ENCODE assay signal across 9 cellular contexts in genomic region chr10:78623577-78624215, GRCh38.
DNase-seq lines count a peak whose midpoint lies in the region; ATAC-seq and TF ChIP-seq lines count a peak whose summit lies in the region.
"Had no signal": no experiment of that assay in that cellular context is flagged by ENCODE, and none has a peak within 500 bp of the region (broad histone marks: within the 10 kb centered on the region; RNA-seq: fewer than 3 reads in every experiment).

No MANE protein-coding gene starts in this region.

- TF ChIP-seq RAD21 in HCT116 (IDR thresholded peaks at IDR 0.05; ENCODE audit: low read depth): no peak

- H3K79me2 ChIP-seq in HCT116 (ENCODE audit: insufficient read depth, low read length): no peaks in the 10 kb centered on the region

- H3K36me3 Mint-ChIP-seq in WTC11: no peaks in the 10 kb centered on the region

- intact Hi-C loops in HCT116 (cut with micrococcal nuclease): no loop called here
- intact Hi-C loops in esophagus muscularis mucosa (cut with DNase I): no loop called here

- TF ChIP-seq POLR2A in HCT116 (IDR thresholded peaks at IDR 0.05; ENCODE audit: borderline replicate concordance, extremely low read depth, insufficient read depth, insufficient read length): no peak
- no peak for TF ChIP-seq POLR2A in esophagus muscularis mucosa (IDR thresholded peaks at IDR 0.05; ENCODE audit: low read depth)

- CTCF ChIA-PET in HCT116 (lab: Charles Lee) (no interaction called here), WTC11 (lab: Charles Lee) (interaction anchor here (0.7 to 1.5 kb wide), 2 partner anchors 18 to 34 kb away, joined by 3 to 5 read pairs; no protein-coding TSS in a partner anchor)

- peak; percentile 84 for ATAC-seq in HCT116
- no peak for ATAC-seq in WTC11
- ATAC-seq in GM19035 (IDR thresholded peaks at IDR 0.05; ENCODE audit: unreplicated experiment): no peak
- ATAC-seq in HG02885 (IDR thresholded peaks at IDR 0.05; ENCODE audit: poor library complexity, unreplicated experiment): no peak

- peaks cover 16% of the 10 kb centered on the region for H3K4me1 Mint-ChIP-seq in WTC11

- H2AFZ ChIP-seq in HCT116 (ENCODE audit: low read depth, low read length, poor library complexity, severe bottlenecking): no peak overlapping the region

- peak overlapping the region; percentile 21 for H3K4me2 ChIP-seq in HCT116 (ENCODE audit: low read length)

- H3K9me3 ChIP-seq in HCT116 (ENCODE audit: control insufficient read depth in 1 of 2, insufficient read depth in 1 of 2, low read depth in 1 of 2, low read length in 2 of 2) (no peaks in the 10 kb centered on the region), WERI-Rb-1 (ENCODE audit: severe bottlenecking) (no peaks in the 10 kb centered on the region), esophagus muscularis mucosa (no peaks in the 10 kb centered on the region)

- no peak overlapping the region for H3K9ac ChIP-seq in HCT116 (ENCODE audit: low read length)

- WGBS in esophagus muscularis mucosa: 36% methylated on average over 4 of the region's 4 CpGs

- H3K9me3 Mint-ChIP-seq in WTC11: no peaks in the 10 kb centered on the region

- no peak for TF ChIP-seq EP300 in esophagus muscularis mucosa (IDR thresholded peaks at IDR 0.05)

- peaks cover 31% of the 10 kb centered on the region for H3K27me3 Mint-ChIP-seq in WTC11 (ENCODE audit: low read depth)

- RAD21 ChIA-PET in HCT116 (lab: Charles Lee; ENCODE audit: low non-redundant PET in 1 of 2, low total read pairs in 2 of 2, uncharacterized antibody in 2 of 2, unreplicated experiment in 2 of 2): no interaction called here

- H3K27me3 ChIP-seq in HCT116 (ENCODE audit: insufficient read depth, low read length) (no peaks in the 10 kb centered on the region), WERI-Rb-1 (ENCODE audit: insufficient read depth, low read depth, severe bottlenecking) (no peaks in the 10 kb centered on the region), esophagus muscularis mucosa (no peaks in the 10 kb centered on the region)

- H4K20me1 ChIP-seq in HCT116 (ENCODE audit: insufficient read depth): no peaks in the 10 kb centered on the region

- H3K27ac ChIP-seq in HCT116 (ENCODE audit: low read depth, low read length): no peak overlapping the region
- no peak overlapping the region for H3K27ac ChIP-seq in WERI-Rb-1
- peak overlapping the region in 2 of 4 donors; percentile 10 to 37 for H3K27ac ChIP-seq in esophagus muscularis mucosa (replicated peaks in 1 of 4)

- peaks cover 6 to 15% of the 10 kb centered on the region in 2 experiments; a peak in 2 of 4 replicates for H3K4me1 ChIP-seq in HCT116 (ENCODE audit: control insufficient read depth in 1 of 2, insufficient read depth in 2 of 2, low read length in 2 of 2)
- H3K4me1 ChIP-seq in esophagus muscularis mucosa: peaks cover 9 to 34% (median 15%) of the 10 kb centered on the region in 4 donors

- DNase-seq in AG09309 (ENCODE audit: low read depth): peak; percentile 55
- peak; percentile 36 for DNase-seq in HCT116 (ENCODE audit: low read depth, low spot score)
- DNase-seq in WTC11 (ENCODE audit: low spot score): no peak
- peak; percentile 57 for DNase-seq in islet precursor cell
- no peak for DNase-seq in WERI-Rb-1
- DNase-seq in esophagus muscularis mucosa (ENCODE audit: extremely low spot score): no peak
- DNase-seq: cerebellar nuclear complex had no signal

- H3K4me3 Mint-ChIP-seq in WTC11: no peak overlapping the region

- H3K4me3 ChIP-seq in AG09309 (ENCODE audit: control insufficient read depth, low read depth, low read length) (no peak overlapping the region), HCT116 (replicated peaks in 1 of 2; ENCODE audit: low read depth in 1 of 2, low read length in 2 of 2) (no peak overlapping the region), WERI-Rb-1 (ENCODE audit: low read depth, low read length) (no peak overlapping the region), esophagus muscularis mucosa (no peak overlapping the region)

- H3K27ac Mint-ChIP-seq in WTC11: no peak overlapping the region

- no TSS peak for BruUV-seq in HCT116 (replicated peaks; lab: Mats Ljungman, UMichigan)

- no peaks in the 10 kb centered on the region for H3K9me2 ChIP-seq in HCT116 (ENCODE audit: insufficient read depth)

- POLR2A ChIA-PET in HCT116 (lab: Charles Lee) (no interaction called here), WTC11 (lab: Charles Lee) (no interaction called here)

- no peak for TF ChIP-seq CTCF in AG09309 (IDR thresholded peaks at IDR 0.05; ENCODE audit: control insufficient read depth, insufficient read depth, low read depth, low read length, missing control alignments)
- no peak for TF ChIP-seq CTCF in HCT116 (IDR thresholded peaks at IDR 0.05 in 2 of 3, conservative IDR thresholded peaks at IDR 0.05 in 1 of 3; ENCODE audit: borderline replicate concordance in 1 of 3, insufficient read depth in 1 of 3, low read depth in 2 of 3, low read length in 2 of 3)
- no peak for TF ChIP-seq CTCF in WTC11 (IDR thresholded peaks at IDR 0.05)
- no peak for TF ChIP-seq CTCF in WERI-Rb-1 (IDR thresholded peaks at IDR 0.05; ENCODE audit: low read depth, low read length)
- no peak for TF ChIP-seq CTCF in esophagus muscularis mucosa (IDR thresholded peaks at IDR 0.05)

- H3K36me3 ChIP-seq in HCT116 (ENCODE audit: control insufficient read depth in 1 of 2, insufficient read depth in 2 of 2, low read length in 2 of 2): no peaks in the 10 kb centered on the region
- H3K36me3 ChIP-seq in WERI-Rb-1: no peaks in the 10 kb centered on the region
- no peaks in the 10 kb centered on the region for H3K36me3 ChIP-seq in esophagus muscularis mucosa

TF ChIP-seq in HCT116, 20 proteins besides CTCF, POLR2A, EP300 and RAD21 (continues in another document):
- TF ChIP-seq SP1 (IDR thresholded peaks at IDR 0.05; ENCODE audit: low read depth) (peak; percentile 25; the same call in 1 of the 2 replicates), MAX (IDR thresholded peaks at IDR 0.05) (0 out of 2 replicates have a peak, but pooled peaks have one; percentile 21), SRF (IDR thresholded peaks at IDR 0.05; ENCODE audit: low read depth) (no peak; the same call in 1 of the 2 replicates), EGR1 (IDR thresholded peaks at IDR 0.05; ENCODE audit: low read depth) (no peak), EZH2phosphoT487 (IDR thresholded peaks at IDR 0.05; ENCODE audit: borderline replicate concordance) (no peak), JUND (IDR thresholded peaks at IDR 0.05) (peak; percentile 60), ZBTB33 (IDR thresholded peaks at IDR 0.05; ENCODE audit: extremely low read depth, insufficient replicate concordance, low read length) (no peak), TCF7L2 (IDR thresholded peaks at IDR 0.05; ENCODE audit: borderline replicate concordance, extremely low read depth, insufficient read depth, insufficient read length) (no peak), CEBPB (IDR thresholded peaks at IDR 0.05; ENCODE audit: low read depth) (no peak)

TF ChIP-seq in WTC11, 78 proteins besides CTCF, POLR2A, EP300 and RAD21:
- TF ChIP-seq NR3C1 (CRISPR knock-in tag; conservative IDR thresholded peaks at IDR 0.05; ENCODE audit: low read depth) (no peak), ZNF317 (CRISPR knock-in tag; IDR thresholded peaks at IDR 0.05; ENCODE audit: borderline replicate concordance, low read depth) (no peak), HMGXB4 (CRISPR knock-in tag; IDR thresholded peaks at IDR 0.05) (no peak), USF2 (CRISPR knock-in tag; IDR thresholded peaks at IDR 0.05) (no peak), ZNF512 (CRISPR knock-in tag; IDR thresholded peaks at IDR 0.05; ENCODE audit: borderline replicate concordance) (0 out of 2 replicates have a peak, but pooled peaks have one; percentile 21)
TF ChIP-seq in WTC11: peak in this region for 1.

Comparison
In these comparisons a context has a peak if more than half of its experiments do, and no peak if none do; other contexts are left out.
1. DNase-seq: peak in AG09309 (single experiment), HCT116 (single experiment) and islet precursor cell (single experiment); none in WTC11 (single experiment), WERI-Rb-1 (single experiment) and esophagus muscularis mucosa (single experiment).